Comparison of ENCODE assay signal across 1 cellular context in genomic region chr6:38316099-38316868, GRCh38.
TF ChIP-seq lines count a peak whose summit lies in the region.

No MANE protein-coding gene starts in this region.

TF ChIP-seq in GM12878, 131 proteins besides CTCF, POLR2A, EP300 and RAD21 (continued from another document):
- TF ChIP-seq REST (IDR thresholded peaks at IDR 0.05; ENCODE audit: low read depth, low read length): no peak
- peak; percentile 97 for TF ChIP-seq MEF2B (IDR thresholded peaks at IDR 0.05; ENCODE audit: partially characterized antibody, poor library complexity, severe bottlenecking)
- no peak for TF ChIP-seq RCOR1 (conservative IDR thresholded peaks at IDR 0.05; ENCODE audit: low read depth, low read length)
